ENCODE assay signal across 8 cellular contexts in the genomic region with DNA sequence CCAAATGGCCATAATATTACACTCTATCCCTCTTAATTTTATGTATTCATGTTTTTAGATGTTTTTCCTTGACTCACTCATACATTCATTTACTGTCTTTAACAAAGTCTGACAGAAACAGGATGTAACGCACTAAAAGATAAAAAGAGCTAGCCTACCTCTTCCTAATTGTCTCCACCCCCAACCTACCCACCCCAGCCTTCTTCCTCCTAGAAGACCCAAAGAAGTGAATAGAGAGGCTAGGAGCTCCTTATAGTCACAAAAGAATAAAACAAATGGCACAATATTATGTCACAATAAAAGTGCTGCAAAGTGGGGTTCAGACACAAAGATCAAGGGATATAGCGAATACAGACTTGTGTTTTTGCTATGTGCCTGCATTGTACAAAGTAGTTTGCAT. TPM values are rescaled to one million over a fixed set of nuclear protein-coding genes. Genes with fewer than 3 reads are reported as not detected.
DNase-seq lines count a peak whose midpoint lies in the region; ATAC-seq and TF ChIP-seq lines count a peak whose summit lies in the region.

No MANE protein-coding gene starts in this region.

- no peak for DNase-seq in stimulated activated naive CD8-positive, alpha-beta T cell treated with anti-CD3 and anti-CD28 coated beads, Interleukin-15, Interleukin-2, amounts not matched to agents 100 U/mL and 50 U/mL, for 24 hours
- DNase-seq in mesothelial cell of epicardium (ENCODE audit: low spot score in 2 of 2, unreplicated experiment in 2 of 2) = no peak
- DNase-seq in dedifferentiated amniotic fluid mesenchymal stem cell (ENCODE audit: extremely low spot score) = no peak

- ATAC-seq in stimulated activated naive CD8-positive, alpha-beta T cell treated with anti-CD3 and anti-CD28 coated beads, Interleukin-15, Interleukin-2, amounts not matched to agents 100 U/mL and 50 U/mL, for 24 hours = no peak
- ATAC-seq in HG03469 (IDR thresholded peaks at IDR 0.05; ENCODE audit: unreplicated experiment) (no peak), HG03135 (IDR thresholded peaks at IDR 0.05; ENCODE audit: unreplicated experiment) (no peak), GM21447 (IDR thresholded peaks at IDR 0.05; ENCODE audit: unreplicated experiment) (no peak)

- peaks cover 40% of the 10 kb centered on the region for H3K4me1 Mint-ChIP-seq in stimulated activated naive CD8-positive, alpha-beta T cell treated with anti-CD3 and anti-CD28 coated beads, Interleukin-15, Interleukin-2, amounts not matched to agents 100 ng/mL and 50 ng/mL, for 24 hours (ENCODE audit: low read depth)
- H3K4me1 Mint-ChIP-seq in brain (peaks cover 41% of the 10 kb centered on the region), mesothelial cell of epicardium (peaks cover 33% of the 10 kb centered on the region)

- TF ChIP-seq CTCF in brain (conservative IDR thresholded peaks at IDR 0.05) = no peak
- TF ChIP-seq CTCF in mesothelial cell of epicardium (IDR thresholded peaks at IDR 0.05; ENCODE audit: unreplicated experiment) = no peak

- peaks cover 40% of the 10 kb centered on the region for H3K36me3 Mint-ChIP-seq in stimulated activated naive CD8-positive, alpha-beta T cell treated with anti-CD3 and anti-CD28 coated beads, Interleukin-15, Interleukin-2, amounts not matched to agents 100 ng/mL and 50 ng/mL, for 24 hours (ENCODE audit: low read depth)
- H3K36me3 Mint-ChIP-seq in brain (peaks cover 19% of the 10 kb centered on the region), mesothelial cell of epicardium (peaks cover 17% of the 10 kb centered on the region)

- H3K27me3 Mint-ChIP-seq in stimulated activated naive CD8-positive, alpha-beta T cell treated with anti-CD3 and anti-CD28 coated beads, Interleukin-15, Interleukin-2, amounts not matched to agents 100 ng/mL and 50 ng/mL, for 24 hours = no peaks in the 10 kb centered on the region
- H3K27me3 Mint-ChIP-seq in brain = peaks cover 10% of the 10 kb centered on the region
- H3K27me3 Mint-ChIP-seq in mesothelial cell of epicardium (ENCODE audit: low read depth) = no peaks in the 10 kb centered on the region

- H3K4me3 Mint-ChIP-seq in stimulated activated naive CD8-positive, alpha-beta T cell treated with anti-CD3 and anti-CD28 coated beads, Interleukin-15, Interleukin-2, amounts not matched to agents 100 ng/mL and 50 ng/mL, for 24 hours = peak overlapping the region; percentile 97
- H3K4me3 Mint-ChIP-seq in brain (peak overlapping the region; percentile 97 to 98 (median 97)), mesothelial cell of epicardium (peak overlapping the region; percentile 91)

- H3K27ac Mint-ChIP-seq in stimulated activated naive CD8-positive, alpha-beta T cell treated with anti-CD3 and anti-CD28 coated beads, Interleukin-15, Interleukin-2, amounts not matched to agents 100 ng/mL and 50 ng/mL, for 24 hours = peak overlapping the region; percentile 99
- H3K27ac Mint-ChIP-seq in brain (peak overlapping the region; percentile 96 to 99 (median 98)), mesothelial cell of epicardium (peak overlapping the region; percentile 96)

- H3K9me3 Mint-ChIP-seq in stimulated activated naive CD8-positive, alpha-beta T cell treated with anti-CD3 and anti-CD28 coated beads, Interleukin-15, Interleukin-2, amounts not matched to agents 100 ng/mL and 50 ng/mL, for 24 hours = no peaks in the 10 kb centered on the region
- H3K9me3 Mint-ChIP-seq in brain (peaks cover 0 to 3% (median 0%) of the 10 kb centered on the region in 5 experiments), mesothelial cell of epicardium (no peaks in the 10 kb centered on the region)

RNA-seq across cellular contexts. Expression of gene NOL8, which starts 0.7 kb away (rescaled TPM):
- 8.1 TPM for polyA plus RNA-seq in brain (ENCODE audit: insufficient read depth, low read depth, low replicate concordance)
- total RNA-seq in mesothelial cell of epicardium = 39.0 to 43.4 TPM (median 42.7 TPM) in 3 replicates

RNA-seq across cellular contexts. Expression of gene CENPP, which starts 1.3 kb away (rescaled TPM):
- polyA plus RNA-seq in brain (ENCODE audit: insufficient read depth, low read depth, low replicate concordance) = 11.2 TPM
- total RNA-seq in mesothelial cell of epicardium = 6.0 to 7.8 TPM (median 7.4 TPM) in 3 replicates

RNA-seq across cellular contexts. Expression of gene IARS1, which starts 31.0 kb away (rescaled TPM):
- 41.7 TPM for polyA plus RNA-seq in brain (ENCODE audit: insufficient read depth, low read depth, low replicate concordance)
- total RNA-seq in mesothelial cell of epicardium = 117 to 127 TPM (median 126 TPM) in 3 replicates
